1 cellular context compared by ENCODE assay signal in the genomic region with DNA sequence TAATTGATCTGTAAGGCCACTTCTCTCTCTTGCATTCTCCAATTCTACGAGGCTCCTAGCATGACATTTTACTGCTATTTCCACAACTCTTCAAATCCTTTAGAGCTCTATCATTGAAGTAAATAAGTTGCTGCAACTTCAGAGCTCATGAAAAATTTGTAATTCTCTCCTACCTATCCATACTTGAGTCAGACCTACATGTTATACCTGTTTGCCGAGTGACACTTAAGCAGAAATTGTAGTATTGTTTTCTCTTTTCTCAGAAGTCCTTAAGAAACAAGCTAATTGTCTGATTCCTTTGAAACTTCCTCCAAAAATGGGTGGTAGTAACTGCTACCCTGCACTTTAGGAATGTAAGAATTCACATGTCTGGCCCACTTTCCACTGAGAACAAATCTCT.
TF ChIP-seq lines count a peak whose summit lies in the region.

No MANE protein-coding gene starts in this region.

TF ChIP-seq in K562, 482 proteins besides CTCF, POLR2A, EP300 and RAD21:
- TF ChIP-seq SMARCC2 (IDR thresholded peaks at IDR 0.05; ENCODE audit: low read depth) (no peak), CBX5 (IDR thresholded peaks at IDR 0.05; ENCODE audit: borderline replicate concordance, low read depth) (no peak), RERE (CRISPR knock-in tag; IDR thresholded peaks at IDR 0.05; ENCODE audit: borderline replicate concordance) (no peak), MAFF (IDR thresholded peaks at IDR 0.05; ENCODE audit: low read length) (no peak), ZFP36 (IDR thresholded peaks at IDR 0.05; ENCODE audit: low read depth, low read length, partially characterized antibody) (no peak), NR2C1 (IDR thresholded peaks at IDR 0.05) (no peak), NR2C1 (tag; IDR thresholded peaks at IDR 0.05) (no peak), BHLHE40 (IDR thresholded peaks at IDR 0.05; ENCODE audit: low read length) (no peak), CBFA2T2 (conservative IDR thresholded peaks at IDR 0.05) (no peak), NFRKB (IDR thresholded peaks at IDR 0.05; ENCODE audit: low read depth) (no peak), ZBTB40 (IDR thresholded peaks at IDR 0.05) (no peak), ZBTB40 (CRISPR knock-in tag; IDR thresholded peaks at IDR 0.05) (no peak), PPARD (CRISPR knock-in tag; IDR thresholded peaks at IDR 0.05) (no peak)
- TF ChIP-seq, protein P1, sequence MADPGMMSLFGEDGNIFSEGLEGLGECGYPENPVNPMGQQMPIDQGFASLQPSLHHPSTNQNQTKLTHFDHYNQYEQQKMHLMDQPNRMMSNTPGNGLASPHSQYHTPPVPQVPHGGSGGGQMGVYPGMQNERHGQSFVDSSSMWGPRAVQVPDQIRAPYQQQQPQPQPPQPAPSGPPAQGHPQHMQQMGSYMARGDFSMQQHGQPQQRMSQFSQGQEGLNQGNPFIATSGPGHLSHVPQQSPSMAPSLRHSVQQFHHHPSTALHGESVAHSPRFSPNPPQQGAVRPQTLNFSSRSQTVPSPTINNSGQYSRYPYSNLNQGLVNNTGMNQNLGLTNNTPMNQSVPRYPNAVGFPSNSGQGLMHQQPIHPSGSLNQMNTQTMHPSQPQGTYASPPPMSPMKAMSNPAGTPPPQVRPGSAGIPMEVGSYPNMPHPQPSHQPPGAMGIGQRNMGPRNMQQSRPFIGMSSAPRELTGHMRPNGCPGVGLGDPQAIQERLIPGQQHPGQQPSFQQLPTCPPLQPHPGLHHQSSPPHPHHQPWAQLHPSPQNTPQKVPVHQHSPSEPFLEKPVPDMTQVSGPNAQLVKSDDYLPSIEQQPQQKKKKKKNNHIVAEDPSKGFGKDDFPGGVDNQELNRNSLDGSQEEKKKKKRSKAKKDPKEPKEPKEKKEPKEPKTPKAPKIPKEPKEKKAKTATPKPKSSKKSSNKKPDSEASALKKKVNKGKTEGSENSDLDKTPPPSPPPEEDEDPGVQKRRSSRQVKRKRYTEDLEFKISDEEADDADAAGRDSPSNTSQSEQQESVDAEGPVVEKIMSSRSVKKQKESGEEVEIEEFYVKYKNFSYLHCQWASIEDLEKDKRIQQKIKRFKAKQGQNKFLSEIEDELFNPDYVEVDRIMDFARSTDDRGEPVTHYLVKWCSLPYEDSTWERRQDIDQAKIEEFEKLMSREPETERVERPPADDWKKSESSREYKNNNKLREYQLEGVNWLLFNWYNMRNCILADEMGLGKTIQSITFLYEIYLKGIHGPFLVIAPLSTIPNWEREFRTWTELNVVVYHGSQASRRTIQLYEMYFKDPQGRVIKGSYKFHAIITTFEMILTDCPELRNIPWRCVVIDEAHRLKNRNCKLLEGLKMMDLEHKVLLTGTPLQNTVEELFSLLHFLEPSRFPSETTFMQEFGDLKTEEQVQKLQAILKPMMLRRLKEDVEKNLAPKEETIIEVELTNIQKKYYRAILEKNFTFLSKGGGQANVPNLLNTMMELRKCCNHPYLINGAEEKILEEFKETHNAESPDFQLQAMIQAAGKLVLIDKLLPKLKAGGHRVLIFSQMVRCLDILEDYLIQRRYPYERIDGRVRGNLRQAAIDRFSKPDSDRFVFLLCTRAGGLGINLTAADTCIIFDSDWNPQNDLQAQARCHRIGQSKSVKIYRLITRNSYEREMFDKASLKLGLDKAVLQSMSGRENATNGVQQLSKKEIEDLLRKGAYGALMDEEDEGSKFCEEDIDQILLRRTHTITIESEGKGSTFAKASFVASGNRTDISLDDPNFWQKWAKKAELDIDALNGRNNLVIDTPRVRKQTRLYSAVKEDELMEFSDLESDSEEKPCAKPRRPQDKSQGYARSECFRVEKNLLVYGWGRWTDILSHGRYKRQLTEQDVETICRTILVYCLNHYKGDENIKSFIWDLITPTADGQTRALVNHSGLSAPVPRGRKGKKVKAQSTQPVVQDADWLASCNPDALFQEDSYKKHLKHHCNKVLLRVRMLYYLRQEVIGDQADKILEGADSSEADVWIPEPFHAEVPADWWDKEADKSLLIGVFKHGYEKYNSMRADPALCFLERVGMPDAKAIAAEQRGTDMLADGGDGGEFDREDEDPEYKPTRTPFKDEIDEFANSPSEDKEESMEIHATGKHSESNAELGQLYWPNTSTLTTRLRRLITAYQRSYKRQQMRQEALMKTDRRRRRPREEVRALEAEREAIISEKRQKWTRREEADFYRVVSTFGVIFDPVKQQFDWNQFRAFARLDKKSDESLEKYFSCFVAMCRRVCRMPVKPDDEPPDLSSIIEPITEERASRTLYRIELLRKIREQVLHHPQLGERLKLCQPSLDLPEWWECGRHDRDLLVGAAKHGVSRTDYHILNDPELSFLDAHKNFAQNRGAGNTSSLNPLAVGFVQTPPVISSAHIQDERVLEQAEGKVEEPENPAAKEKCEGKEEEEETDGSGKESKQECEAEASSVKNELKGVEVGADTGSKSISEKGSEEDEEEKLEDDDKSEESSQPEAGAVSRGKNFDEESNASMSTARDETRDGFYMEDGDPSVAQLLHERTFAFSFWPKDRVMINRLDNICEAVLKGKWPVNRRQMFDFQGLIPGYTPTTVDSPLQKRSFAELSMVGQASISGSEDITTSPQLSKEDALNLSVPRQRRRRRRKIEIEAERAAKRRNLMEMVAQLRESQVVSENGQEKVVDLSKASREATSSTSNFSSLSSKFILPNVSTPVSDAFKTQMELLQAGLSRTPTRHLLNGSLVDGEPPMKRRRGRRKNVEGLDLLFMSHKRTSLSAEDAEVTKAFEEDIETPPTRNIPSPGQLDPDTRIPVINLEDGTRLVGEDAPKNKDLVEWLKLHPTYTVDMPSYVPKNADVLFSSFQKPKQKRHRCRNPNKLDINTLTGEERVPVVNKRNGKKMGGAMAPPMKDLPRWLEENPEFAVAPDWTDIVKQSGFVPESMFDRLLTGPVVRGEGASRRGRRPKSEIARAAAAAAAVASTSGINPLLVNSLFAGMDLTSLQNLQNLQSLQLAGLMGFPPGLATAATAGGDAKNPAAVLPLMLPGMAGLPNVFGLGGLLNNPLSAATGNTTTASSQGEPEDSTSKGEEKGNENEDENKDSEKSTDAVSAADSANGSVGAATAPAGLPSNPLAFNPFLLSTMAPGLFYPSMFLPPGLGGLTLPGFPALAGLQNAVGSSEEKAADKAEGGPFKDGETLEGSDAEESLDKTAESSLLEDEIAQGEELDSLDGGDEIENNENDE (IDR thresholded peaks at IDR 0.05; ENCODE audit: low read depth, low read length), result no peak
